ENCODE assay signal across 14 cellular contexts in genomic region chr6:131015630-131016263, GRCh38. TPM values are rescaled to one million over a fixed set of nuclear protein-coding genes. Genes with fewer than 3 reads are reported as not detected.
DNase-seq lines count a peak whose midpoint lies in the region; ATAC-seq, FAIRE-seq and TF ChIP-seq lines count a peak whose summit lies in the region.
"Had no signal": no experiment of that assay in that cellular context is flagged by ENCODE, and none has a peak within 500 bp of the region (broad histone marks: within the 10 kb centered on the region; RNA-seq: fewer than 3 reads in every experiment).

No MANE protein-coding gene starts in this region.

- no peak for TF ChIP-seq CTCF in pancreas (IDR thresholded peaks at IDR 0.05)

- peak; percentile 69 for DNase-seq in AG20443 (ENCODE audit: low spot score)
- peak; percentile 73 for DNase-seq in amniotic epithelial cell (ENCODE audit: low read depth)
- DNase-seq in Right ventricle myocardium superior = no peak
- DNase-seq in pancreas = no peak
- no peak for DNase-seq in NCI-H2196 (lab: John Stamatoyannopoulos, UW; ENCODE audit: unreplicated experiment)
- no peak for DNase-seq in activated CD8-positive, alpha-beta memory T cell treated with anti-CD3 and anti-CD28 coated beads, Interleukin-2, amount 50 U/mL, for 48 hours
- DNase-seq in NCI-H2107 (lab: John Stamatoyannopoulos, UW) = no peak
- no peak for DNase-seq in stimulated activated CD4-positive, alpha-beta T cell treated with anti-CD3 and anti-CD28 coated beads, Interleukin-15, amount 100 ng/mL, for 24 hours
- DNase-seq: CD8-positive, alpha-beta memory T cell; GOT3; NCI-H187 had no signal

- 37 to 47% methylated on average over 3 of the region's 3 CpGs for WGBS in pancreas, 2 donors

- peaks cover 0 to 12% (median 9%) of the 10 kb centered on the region in 3 donors for H3K4me1 ChIP-seq in pancreas

- ATAC-seq in Right ventricle myocardium superior (ENCODE audit: poor library complexity) = peak; percentile 63
- peak in 3 of 4 donors; percentile 50 to 65 (median 51) for ATAC-seq in pancreas
- ATAC-seq: stimulated activated memory B cell treated with anti-CD40 and anti-IgM and Interleukin-4, amounts not matched to agents 10 μg/mL and 1 μg/mL and 100 μg/mL, for 72 hours had no signal

- intact Hi-C loops in Right ventricle myocardium superior (cut with DNase I) (loop anchor here (5.0 kb wide), 1 partner anchor 42 kb away; no protein-coding TSS in a partner anchor), pancreas (cut with DNase I) (no loop called here)

- no peak for FAIRE-seq in pancreas (lab: Jason Lieb, UNC)
- FAIRE-seq: colon had no signal

- no peak overlapping the region for H3K27ac ChIP-seq in pancreas

- no peak overlapping the region for H3K4me3 ChIP-seq in pancreas
- H3K4me3 ChIP-seq: smooth muscle cell had no signal

- no peaks in the 10 kb centered on the region for H3K36me3 ChIP-seq in pancreas

- H3K9me3 ChIP-seq in pancreas = no peaks in the 10 kb centered on the region

- H3K27me3 ChIP-seq in pancreas = no peaks in the 10 kb centered on the region

RNA-seq across cellular contexts. Expression of gene EPB41L2, which starts 47.3 kb away (rescaled TPM):
- total RNA-seq in Right ventricle myocardium superior = 88.8 TPM
- 10 to 100 TPM; 13.8 to 63.0 (median 23.6) TPM for total RNA-seq in pancreas
- 10 to 100 TPM; 13.0 to 14.0 TPM for polyA plus RNA-seq in pancreas

Comparison
In these comparisons a context has a peak if more than half of its experiments do, and no peak if none do; other contexts are left out.
1. DNase-seq: peak in AG20443 (single experiment) and amniotic epithelial cell (single experiment); none in Right ventricle myocardium superior (single experiment), pancreas (0 of 6), NCI-H2196 (single experiment), activated CD8-positive, alpha-beta memory T cell treated with anti-CD3 and anti-CD28 coated beads, Interleukin-2, amount 50 U/mL, for 48 hours (single experiment), NCI-H2107 (single experiment) and stimulated activated CD4-positive, alpha-beta T cell treated with anti-CD3 and anti-CD28 coated beads, Interleukin-15, amount 100 ng/mL, for 24 hours (single experiment).